ENCODE assay signal across 1 cellular context in genomic region chr6:32118782-32119628, GRCh38.
A peak's percentile ranks its signal among the peaks of the same experiment; 100 is the strongest.
TF ChIP-seq lines count a peak whose summit lies in the region.

No MANE protein-coding gene starts in this region.

TF ChIP-seq in K562, 482 proteins besides CTCF, POLR2A, EP300 and RAD21 (continued from another document and continues in another):
- no peak for TF ChIP-seq MCM3 (IDR thresholded peaks at IDR 0.05)
- TF ChIP-seq CBX8 (IDR thresholded peaks at IDR 0.05; ENCODE audit: borderline replicate concordance, extremely low read depth, low read depth, low read length, poor library complexity, severe bottlenecking), result no peak
- peak; percentile 57; the same call in 1 of the 2 replicates for TF ChIP-seq KLF1 (tag; IDR thresholded peaks at IDR 0.05)
- TF ChIP-seq ZNF282 (CRISPR knock-in tag; IDR thresholded peaks at IDR 0.05), result no peak
- no peak for TF ChIP-seq ZNF184 (CRISPR knock-in tag; IDR thresholded peaks at IDR 0.05)
- TF ChIP-seq CHD4 (IDR thresholded peaks at IDR 0.05; ENCODE audit: insufficient read depth, insufficient replicate concordance, low read depth, low read length, poor library complexity, severe bottlenecking), result no peak
- no peak for TF ChIP-seq CBX5 (IDR thresholded peaks at IDR 0.05; ENCODE audit: borderline replicate concordance, low read depth)
- TF ChIP-seq SMAD2 (IDR thresholded peaks at IDR 0.05; ENCODE audit: low read depth, low read length), result no peak
- no peak for TF ChIP-seq SAFB2 (IDR thresholded peaks at IDR 0.05; ENCODE audit: borderline replicate concordance, low read depth, low read length, severe bottlenecking)
- TF ChIP-seq ZNF280B (CRISPR knock-in tag; IDR thresholded peaks at IDR 0.05), result no peak
- TF ChIP-seq ATF4 (CRISPR knock-in tag; IDR thresholded peaks at IDR 0.05), result no peak
- TF ChIP-seq THRB (CRISPR knock-in tag; conservative IDR thresholded peaks at IDR 0.05), result no peak
- TF ChIP-seq ZNF583 (CRISPR knock-in tag; IDR thresholded peaks at IDR 0.05), result no peak
- TF ChIP-seq GTF2E2 (tag; IDR thresholded peaks at IDR 0.05), result no peak
- no peak for TF ChIP-seq GATAD2B (IDR thresholded peaks at IDR 0.05; ENCODE audit: borderline replicate concordance)
- TF ChIP-seq BMI1 (IDR thresholded peaks at IDR 0.05; ENCODE audit: low read length), result no peak
- no peak for TF ChIP-seq STAT5A (IDR thresholded peaks at IDR 0.05; ENCODE audit: borderline replicate concordance, low read length)
- TF ChIP-seq SLC30A9 (CRISPR knock-in tag; IDR thresholded peaks at IDR 0.05), result no peak
- peak; percentile 73 for TF ChIP-seq SP1 (CRISPR knock-in tag; IDR thresholded peaks at IDR 0.05)
- no peak for TF ChIP-seq TCF15 (CRISPR knock-in tag; IDR thresholded peaks at IDR 0.05)
- TF ChIP-seq ZNF311 (CRISPR knock-in tag; IDR thresholded peaks at IDR 0.05), result no peak
- TF ChIP-seq MLLT1 (IDR thresholded peaks at IDR 0.05), result no peak
- TF ChIP-seq RBM14 (IDR thresholded peaks at IDR 0.05; ENCODE audit: borderline replicate concordance, insufficient read depth, low read depth, low read length), result no peak
- TF ChIP-seq ZNF263 (CRISPR knock-in tag; IDR thresholded peaks at IDR 0.05; ENCODE audit: borderline replicate concordance), result no peak; the same call in 1 of the 2 replicates
- TF ChIP-seq HNRNPK (IDR thresholded peaks at IDR 0.05; ENCODE audit: low read depth, low read length, poor library complexity, severe bottlenecking), result no peak
- TF ChIP-seq CBFB (CRISPR knock-in tag; IDR thresholded peaks at IDR 0.05), result no peak
- no peak; the same call in 1 of the 2 replicates for TF ChIP-seq MYC (IDR thresholded peaks at IDR 0.05; ENCODE audit: low read depth, low read length)
- peak; percentile 69; the same call in 1 of the 2 replicates for TF ChIP-seq MYC (CRISPR knock-in tag; IDR thresholded peaks at IDR 0.05; ENCODE audit: borderline replicate concordance, low read depth)
- TF ChIP-seq TCFL5 (CRISPR knock-in tag; conservative IDR thresholded peaks at IDR 0.05), result no peak
- TF ChIP-seq ZNF444 (CRISPR knock-in tag; IDR thresholded peaks at IDR 0.05), result no peak
- TF ChIP-seq PTBP1 (IDR thresholded peaks at IDR 0.05; ENCODE audit: low read depth, low read length), result no peak
- TF ChIP-seq MLX (CRISPR knock-in tag; conservative IDR thresholded peaks at IDR 0.05), result no peak
- no peak for TF ChIP-seq BHLHE40 (IDR thresholded peaks at IDR 0.05; ENCODE audit: low read length)
- no peak for TF ChIP-seq PML (IDR thresholded peaks at IDR 0.05; ENCODE audit: low read length)
- no peak for TF ChIP-seq ETS2 (tag; IDR thresholded peaks at IDR 0.05; ENCODE audit: borderline replicate concordance, poor library complexity, severe bottlenecking)
- no peak for TF ChIP-seq ZNF407 (IDR thresholded peaks at IDR 0.05; ENCODE audit: low read depth)
- TF ChIP-seq ZNF740 (CRISPR knock-in tag; IDR thresholded peaks at IDR 0.05), result no peak
- no peak for TF ChIP-seq ZNF740 (tag; IDR thresholded peaks at IDR 0.05)
- no peak for TF ChIP-seq ZNF512 (tag; IDR thresholded peaks at IDR 0.05)
- no peak for TF ChIP-seq ZNF175 (CRISPR knock-in tag; IDR thresholded peaks at IDR 0.05; ENCODE audit: low read depth)
- TF ChIP-seq SMARCA4 (IDR thresholded peaks at IDR 0.05), result no peak
- no peak for TF ChIP-seq ZBTB33 (CRISPR knock-in tag; IDR thresholded peaks at IDR 0.05)
- no peak for TF ChIP-seq RBM15 (IDR thresholded peaks at IDR 0.05; ENCODE audit: insufficient read depth, low read length)
